In the genomic region with DNA sequence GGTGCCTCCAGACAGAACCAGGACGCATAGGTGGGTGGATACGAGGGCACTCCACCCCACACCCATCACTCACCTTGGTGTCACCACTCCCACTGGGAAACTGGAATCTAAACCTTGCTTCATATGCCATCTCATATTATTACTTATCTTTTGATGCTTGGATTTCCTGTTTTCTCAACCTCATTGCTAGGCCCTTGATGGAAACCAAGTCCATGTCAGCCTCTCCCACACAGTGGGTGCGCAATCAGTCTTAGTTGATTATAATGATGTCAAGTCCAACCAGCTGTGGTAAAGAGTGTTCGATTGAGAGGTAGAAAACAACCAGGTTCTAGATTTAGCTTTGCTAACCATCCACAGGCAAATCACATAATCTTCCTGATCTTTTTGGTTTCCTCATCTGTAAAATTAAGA, we compare ENCODE assay signal across 8 cellular contexts. TPM values are rescaled to one million over a fixed set of nuclear protein-coding genes. Genes with fewer than 3 reads are reported as not detected.
DNase-seq lines count a peak whose midpoint lies in the region; ATAC-seq and TF ChIP-seq lines count a peak whose summit lies in the region.

No MANE protein-coding gene starts in this region.

- peak overlapping the region; percentile 24 for H3K27ac ChIP-seq in mammary epithelial cell (ENCODE audit: insufficient read depth, low read depth, low read length)

- H3K4me1 ChIP-seq in mammary epithelial cell (ENCODE audit: insufficient read depth, low read length), result peaks cover 8% of the 10 kb centered on the region

- H3K36me3 Mint-ChIP-seq in IgD-negative memory B cell, result peaks cover 4% of the 10 kb centered on the region
- no peaks in the 10 kb centered on the region for H3K36me3 Mint-ChIP-seq in naive thymus-derived CD8-positive, alpha-beta T cell

- intact Hi-C loops in mammary epithelial cell (cut with micrococcal nuclease), result loop anchor here (5.0 to 10.0 kb wide), 3 partner anchors 141 to 361 kb away; a partner anchor contains a TSS

- 64% methylated on average over 4 of the region's 4 CpGs for WGBS in mammary epithelial cell (ENCODE audit: low coverage, missing lambda C conversion rate)

- peak overlapping the region; percentile 90 to 97 (median 97) for H3K27ac Mint-ChIP-seq in IgD-negative memory B cell
- H3K27ac Mint-ChIP-seq in naive thymus-derived CD8-positive, alpha-beta T cell, result peak overlapping the region; percentile 96 to 99 (median 98)

- H3K9me3 ChIP-seq in mammary epithelial cell (replicated peaks; ENCODE audit: insufficient read depth, low read length), result no peaks in the 10 kb centered on the region

- POLR2A ChIA-PET in AG04449 (lab: Yijun Ruan, JAX), result interaction anchor here (1.7 kb wide), 1 partner anchor 362 kb away, joined by 4 read pairs; a partner anchor contains a TSS
- POLR2A ChIA-PET in naive thymus-derived CD8-positive, alpha-beta T cell (lab: Charles Lee), result interaction anchor here (0.6 to 2.9 kb wide), 13 partner anchors 8 to 601 kb away, joined by 3 to 56 read pairs (median 4); a partner anchor contains a TSS

- H3K4me3 Mint-ChIP-seq in IgD-negative memory B cell, result peak overlapping the region; percentile 90 to 97 (median 92)
- H3K4me3 Mint-ChIP-seq in naive thymus-derived CD8-positive, alpha-beta T cell, result peak overlapping the region; percentile 82 to 100 (median 96)

- CTCF ChIA-PET in AG04449 (lab: Yijun Ruan, JAX), result interaction anchor here (0.9 to 1.0 kb wide), 2 partner anchors 49 to 142 kb away, joined by 3 to 4 read pairs; no protein-coding TSS in a partner anchor
- CTCF ChIA-PET in mammary epithelial cell (lab: Charles Lee; ENCODE audit: low non-redundant PET), result no interaction called here

- no peaks in the 10 kb centered on the region for H3K27me3 ChIP-seq in mammary epithelial cell (ENCODE audit: insufficient read depth, low read length)

- in situ Hi-C loops in mammary epithelial cell (cut with MboI; ENCODE audit: low sequenced_read_pairs in 2 of 2), result no loop called here

- ATAC-seq in naive thymus-derived CD8-positive, alpha-beta T cell, result no peak
- ATAC-seq in HG03139 (IDR thresholded peaks at IDR 0.05; ENCODE audit: unreplicated experiment) (no peak), left lobe of liver (no peak)

- DNase-seq in AG04449 (ENCODE audit: low read depth, low spot score), result no peak
- no peak for DNase-seq in mammary epithelial cell
- DNase-seq in naive thymus-derived CD8-positive, alpha-beta T cell, result no peak
- no peak for DNase-seq in GOT3 (lab: John Stamatoyannopoulos, UW)
- no peak for DNase-seq in medulla oblongata (ENCODE audit: extremely low spot score)
- DNase-seq in left lobe of liver (ENCODE audit: low spot score), result no peak

- no peaks in the 10 kb centered on the region for H4K20me1 ChIP-seq in mammary epithelial cell (ENCODE audit: insufficient read depth, low read length)

- dilution Hi-C loops in mammary epithelial cell (cut with HindIII; ENCODE audit: low sequenced_read_pairs), result no loop called here

- peaks cover 40% of the 10 kb centered on the region for H3K79me2 ChIP-seq in mammary epithelial cell (ENCODE audit: insufficient read depth, low read length)

- H3K9ac ChIP-seq in mammary epithelial cell (ENCODE audit: insufficient read depth, low read length), result no peak overlapping the region

- H2AFZ ChIP-seq in mammary epithelial cell (ENCODE audit: low read depth, low read length), result peak overlapping the region; percentile 99

- no peaks in the 10 kb centered on the region for H3K27me3 Mint-ChIP-seq in IgD-negative memory B cell
- H3K27me3 Mint-ChIP-seq in naive thymus-derived CD8-positive, alpha-beta T cell, result peaks cover 0 to 2% (median 0%) of the 10 kb centered on the region in 5 donors

- peaks cover 27 to 41% (median 29%) of the 10 kb centered on the region in 3 donors for H3K4me1 Mint-ChIP-seq in IgD-negative memory B cell
- peaks cover 27 to 45% (median 41%) of the 10 kb centered on the region in 4 donors for H3K4me1 Mint-ChIP-seq in naive thymus-derived CD8-positive, alpha-beta T cell

- H3K4me2 ChIP-seq in mammary epithelial cell (ENCODE audit: insufficient read depth, low read depth, low read length), result peak overlapping the region; percentile 83

- TF ChIP-seq CTCF in AG04449 (IDR thresholded peaks at IDR 0.05; ENCODE audit: insufficient read depth, low read length, missing control alignments) (no peak), mammary epithelial cell (conservative IDR thresholded peaks at IDR 0.05 in 1 of 2, IDR thresholded peaks at IDR 0.05 in 1 of 2; ENCODE audit: extremely low read depth in 1 of 2, insufficient read depth in 1 of 2, low read depth in 1 of 2, low read length in 2 of 2) (no peak)

- no TSS peak for BruUV-seq in mammary epithelial cell (replicated peaks; lab: Mats Ljungman, UMichigan)

- H3K4me3 ChIP-seq in AG04449 (ENCODE audit: low read depth, low read length) (peak overlapping the region; percentile 89), mammary epithelial cell (replicated peaks in 1 of 3; ENCODE audit: insufficient read depth in 1 of 3, low read depth in 2 of 3, low read length in 3 of 3) (peak overlapping the region in 2 of 3 experiments; percentile 74 to 91)

- no peaks in the 10 kb centered on the region for H3K9me3 Mint-ChIP-seq in IgD-negative memory B cell
- H3K9me3 Mint-ChIP-seq in naive thymus-derived CD8-positive, alpha-beta T cell, result no peaks in the 10 kb centered on the region

- H3K36me3 ChIP-seq in mammary epithelial cell (ENCODE audit: insufficient read depth, low read length), result no peaks in the 10 kb centered on the region

RNA-seq across cellular contexts. Expression of a gene that starts 0.6 kb away (rescaled TPM):
- polyA plus RNA-seq in IgD-negative memory B cell, result 9.4 TPM
- total RNA-seq in mammary epithelial cell, result 10 to 100 TPM; 18.0 to 27.3 TPM
- polyA plus RNA-seq in mammary epithelial cell, result 4.3 TPM
- polyA minus RNA-seq in mammary epithelial cell, result 6.6 TPM
- total RNA-seq in naive thymus-derived CD8-positive, alpha-beta T cell, result 10 to 100 TPM; 50.9 to 53.1 TPM
- 1 to 10 TPM; 4.3 to 6.4 (median 5.7) TPM for polyA plus RNA-seq in naive thymus-derived CD8-positive, alpha-beta T cell
- 3.3 TPM for total RNA-seq in left lobe of liver
